26 cellular contexts compared by ENCODE assay signal in genomic region chr9:110025551-110026170, GRCh38.
A peak's percentile ranks its signal among the peaks of the same experiment; 100 is the strongest.
DNase-seq lines count a peak whose midpoint lies in the region; ATAC-seq, FAIRE-seq and TF ChIP-seq lines count a peak whose summit lies in the region.
"Had no signal": no experiment of that assay in that cellular context is flagged by ENCODE, and none has a peak within 500 bp of the region (broad histone marks: within the 10 kb centered on the region; RNA-seq: fewer than 3 reads in every experiment).

No MANE protein-coding gene starts in this region.

- H3K9me3 Mint-ChIP-seq in astrocyte (ENCODE audit: unreplicated experiment): no peaks in the 10 kb centered on the region
- H3K9me3 Mint-ChIP-seq in stimulated activated memory B cell treated with anti-CD40 and anti-IgM and Interleukin-4, amounts not matched to agents 10 μg/mL and 1 μg/mL and 100 μg/mL, for 72 hours: no peaks in the 10 kb centered on the region
- H3K9me3 Mint-ChIP-seq: H9; natural killer cell treated with Interleukin-12 subunit alpha and Interleukin-12 subunit beta and Interleukin-15 and Interleukin-18, amount 100 ng/mL, for 72 hours; type B pancreatic cell had no signal

- H3K27me3 Mint-ChIP-seq in astrocyte (ENCODE audit: low read depth, unreplicated experiment): no peaks in the 10 kb centered on the region
- no peaks in the 10 kb centered on the region for H3K27me3 Mint-ChIP-seq in stimulated activated memory B cell treated with anti-CD40 and anti-IgM and Interleukin-4, amounts not matched to agents 10 μg/mL and 1 μg/mL and 100 μg/mL, for 72 hours
- H3K27me3 Mint-ChIP-seq: activated CD4-positive, alpha-beta T cell treated with anti-CD3 and anti-CD28 coated beads, Interleukin-2, amount 10 ng/mL, durations not matched to agents 7 days and 5 days; type B pancreatic cell had no signal

- no peak for TF ChIP-seq POLR2A in NB4 (IDR thresholded peaks at IDR 0.05; ENCODE audit: extremely low read depth, insufficient read length)

- peak; percentile 35 for ATAC-seq in HG03175 (IDR thresholded peaks at IDR 0.05; ENCODE audit: unreplicated experiment)
- no peak for ATAC-seq in stimulated activated memory B cell treated with anti-CD40 and anti-IgM and Interleukin-4, amounts not matched to agents 10 μg/mL and 1 μg/mL and 100 μg/mL, for 72 hours
- ATAC-seq: natural killer cell treated with Interleukin-12 subunit alpha and Interleukin-12 subunit beta and Interleukin-15 and Interleukin-18, amount 100 ng/mL, for 72 hours; pancreas; right cardiac atrium had no signal

- no peak overlapping the region for H2AFZ ChIP-seq in astrocyte (ENCODE audit: low read depth, low read length)

- no peaks in the 10 kb centered on the region for H3K79me2 ChIP-seq in astrocyte (ENCODE audit: insufficient read depth, low read length)

- FAIRE-seq in astrocyte (lab: Jason Lieb, UNC): no peak
- FAIRE-seq in kidney (lab: Jason Lieb, UNC): no peak
- FAIRE-seq: pancreas had no signal

- H3K27me3 ChIP-seq in astrocyte (ENCODE audit: insufficient read depth, low read length): no peaks in the 10 kb centered on the region
- H3K27me3 ChIP-seq: pancreas had no signal

- H3K36me3 Mint-ChIP-seq in astrocyte (ENCODE audit: low read depth, unreplicated experiment): peaks cover 17% of the 10 kb centered on the region
- H3K36me3 Mint-ChIP-seq in stimulated activated memory B cell treated with anti-CD40 and anti-IgM and Interleukin-4, amounts not matched to agents 10 μg/mL and 1 μg/mL and 100 μg/mL, for 72 hours: no peaks in the 10 kb centered on the region
- H3K36me3 Mint-ChIP-seq: natural killer cell treated with Interleukin-12 subunit alpha and Interleukin-12 subunit beta and Interleukin-15 and Interleukin-18, amount 100 ng/mL, for 72 hours; type B pancreatic cell had no signal

- intact Hi-C loops in kidney (cut with DNase I): no loop called here

- H3K9me3 ChIP-seq in astrocyte (ENCODE audit: insufficient read depth, low read depth, low read length) (no peaks in the 10 kb centered on the region), kidney (ENCODE audit: control insufficient read depth in 1 of 2, low read length in 2 of 2) (no peaks in the 10 kb centered on the region)
- H3K9me3 ChIP-seq: Caco-2, pancreas had no signal

- H3K4me3 ChIP-seq in NB4 (ENCODE audit: low read depth, low read length) (no peak overlapping the region), astrocyte (ENCODE audit: insufficient read depth, low read depth, low read length) (no peak overlapping the region), kidney (ENCODE audit: low read length in 2 of 2) (no peak overlapping the region)
- H3K4me3 ChIP-seq: pancreas had no signal

- TF ChIP-seq CTCF in NB4 (IDR thresholded peaks at IDR 0.05; ENCODE audit: low read depth, low read length) (no peak), astrocyte (IDR thresholded peaks at IDR 0.05; ENCODE audit: insufficient read depth, low read depth, low read length) (no peak), kidney (IDR thresholded peaks at IDR 0.05; ENCODE audit: borderline replicate concordance, extremely low read depth, insufficient read depth) (no peak)

- H3K27ac Mint-ChIP-seq in astrocyte (ENCODE audit: unreplicated experiment): peak overlapping the region; percentile 7
- H3K27ac Mint-ChIP-seq in stimulated activated memory B cell treated with anti-CD40 and anti-IgM and Interleukin-4, amounts not matched to agents 10 μg/mL and 1 μg/mL and 100 μg/mL, for 72 hours: peak overlapping the region; percentile 54
- H3K27ac Mint-ChIP-seq: activated CD4-positive, alpha-beta T cell treated with anti-CD3 and anti-CD28 coated beads, Interleukin-2, amount 10 ng/mL, durations not matched to agents 7 days and 5 days; H9; natural killer cell treated with Interleukin-12 subunit alpha and Interleukin-12 subunit beta and Interleukin-15 and Interleukin-18, amount 100 ng/mL, for 72 hours; type B pancreatic cell had no signal

- H3K4me3 Mint-ChIP-seq in astrocyte (ENCODE audit: unreplicated experiment): no peak overlapping the region
- H3K4me3 Mint-ChIP-seq in stimulated activated memory B cell treated with anti-CD40 and anti-IgM and Interleukin-4, amounts not matched to agents 10 μg/mL and 1 μg/mL and 100 μg/mL, for 72 hours: no peak overlapping the region
- H3K4me3 Mint-ChIP-seq: activated CD4-positive, alpha-beta T cell treated with anti-CD3 and anti-CD28 coated beads, Interleukin-2, amount 10 ng/mL, durations not matched to agents 7 days and 5 days; H9; natural killer cell treated with Interleukin-12 subunit alpha and Interleukin-12 subunit beta and Interleukin-15 and Interleukin-18, amount 100 ng/mL, for 72 hours; type B pancreatic cell had no signal

- no peaks in the 10 kb centered on the region for H4K20me1 ChIP-seq in astrocyte (ENCODE audit: insufficient read depth, low read length)

- H3K4me2 ChIP-seq in astrocyte (ENCODE audit: low read length): no peak overlapping the region

- DNase-seq in NB4 (ENCODE audit: low read depth): peak; percentile 40
- DNase-seq in astrocyte (ENCODE audit: low read depth): no peak
- no peak for DNase-seq in kidney
- no peak for DNase-seq in NCI-H345 treated with DMSO at 0.1 percent for 48 hours (lab: John Stamatoyannopoulos, UW; ENCODE audit: unreplicated experiment)
- no peak for DNase-seq in caudate nucleus (lab: John Stamatoyannopoulos, UW)
- DNase-seq: activated CD4-positive, alpha-beta T cell treated with anti-CD3 and anti-CD28 coated beads, Interleukin-2, amount 10 ng/mL, durations not matched to agents 7 days and 5 days; activated naive CD4-positive, alpha-beta T cell; activated T-cell treated with anti-CD3 and anti-CD28 coated beads, Interleukin-2, amount 50 U/mL, for 48 hours; Caco-2; DMS79; GDM1; H9; islet precursor cell; Karpas-422; NCI-H2029 treated with DMSO at 0.1 percent for 48 hours; NCI-H2227 treated with DMSO at 0.1 percent for 48 hours; NCI-H748 treated with DMSO at 0.1 percent for 48 hours; OCI-M1; pancreas; right cardiac atrium; stimulated activated CD4-positive, alpha-beta T cell treated with anti-CD3 and anti-CD28 coated beads, Interleukin-2, amount 100 ng/mL, for 48 hours had no signal

- H3K4me1 ChIP-seq in astrocyte (ENCODE audit: insufficient read depth, low read length) (peaks cover 38% of the 10 kb centered on the region), kidney (ENCODE audit: control insufficient read depth in 1 of 2, insufficient read depth in 1 of 2, low read depth in 1 of 2, low read length in 2 of 2) (peaks cover 13 to 17% of the 10 kb centered on the region in 2 donors)
- H3K4me1 ChIP-seq: pancreas had no signal

- H3K9ac ChIP-seq in astrocyte (ENCODE audit: low read length) (no peak overlapping the region), kidney (ENCODE audit: low read length in 2 of 2) (no peak overlapping the region)

- H3K4me1 Mint-ChIP-seq in astrocyte (ENCODE audit: low read depth, unreplicated experiment): peaks cover 42% of the 10 kb centered on the region
- H3K4me1 Mint-ChIP-seq in stimulated activated memory B cell treated with anti-CD40 and anti-IgM and Interleukin-4, amounts not matched to agents 10 μg/mL and 1 μg/mL and 100 μg/mL, for 72 hours: peaks cover 39% of the 10 kb centered on the region

- H3K36me3 ChIP-seq in astrocyte (ENCODE audit: insufficient read depth, low read length) (no peaks in the 10 kb centered on the region), kidney (ENCODE audit: control insufficient read depth in 1 of 2, insufficient read depth in 2 of 2, low read length in 2 of 2) (no peaks in the 10 kb centered on the region)
- H3K36me3 ChIP-seq: pancreas had no signal

- H3K27ac ChIP-seq in astrocyte (ENCODE audit: low read depth, low read length) (no peak overlapping the region), kidney (ENCODE audit: low read depth in 2 of 2, low read length in 2 of 2) (no peak overlapping the region), caudate nucleus (ENCODE audit: low read depth, low read length) (no peak overlapping the region)
- H3K27ac ChIP-seq: C4-2B, pancreas had no signal
